In the genomic region with DNA sequence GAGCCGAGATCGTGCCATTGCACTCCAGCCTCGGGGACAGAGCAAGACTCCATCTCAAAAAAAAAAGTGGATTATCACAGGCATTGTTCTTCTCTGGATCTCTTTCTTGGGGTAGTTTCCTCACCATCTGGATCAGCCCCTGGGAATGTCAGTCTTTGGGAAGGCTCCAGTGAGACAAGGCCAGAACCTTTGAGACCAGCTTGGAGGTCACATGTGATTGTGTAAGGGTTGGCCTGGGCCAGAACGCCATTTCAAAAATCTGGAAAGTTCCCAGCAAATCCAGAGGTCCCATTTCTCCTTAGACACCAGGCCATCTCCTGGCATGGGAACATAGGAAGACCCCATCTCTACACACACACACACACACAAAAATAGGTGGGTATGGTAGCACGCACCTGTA, we compare ENCODE assay signal across 25 cellular contexts. TPM values are rescaled to one million over a fixed set of nuclear protein-coding genes. Genes with fewer than 3 reads are reported as not detected.
"Had no signal": no experiment of that assay in that cellular context is flagged by ENCODE, and none has a peak within 500 bp of the region (broad histone marks: within the 10 kb centered on the region; RNA-seq: fewer than 3 reads in every experiment).

No MANE protein-coding gene starts in this region.

- H3K4me3 Mint-ChIP-seq: activated B cell treated with CpG ODN at 0.5 μM for 24 hours; activated CD4-positive, alpha-beta T cell treated with anti-CD3 and anti-CD28 coated beads, Interleukin-2, amount 10 ng/mL, durations not matched to agents 24 days and 14 days; activated CD8-positive, alpha-beta memory T cell treated with anti-CD3 and anti-CD28 coated beads, Interleukin-2, amount 10 ng/mL, durations not matched to agents 7 days and 5 days; activated naive CD8-positive, alpha-beta T cell treated with anti-CD3 and anti-CD28 coated beads for 36 hours; activated T-cell treated with anti-CD3 and anti-CD28 coated beads, Interleukin-2, amount 50 U/mL, for 24 hours; activated T-helper 1 cell treated with anti-CD3 and anti-CD28 coated beads, Interleukin-12 subunit alpha, Interleukin-12 subunit beta, Interleukin-2, Interleukin-4 antibody, amounts not matched to agents 30 ng/mL and 10 ng/mL and 1 ng/mL, durations not matched to agents 14 hours and 24 hours and 36 hours; T-cell had no signal

- ATAC-seq: activated CD8-positive, alpha-beta memory T cell treated with anti-CD3 and anti-CD28 coated beads, Interleukin-2, amount 10 ng/mL, durations not matched to agents 7 days and 5 days; body of pancreas; PC-3; T-cell had no signal

- DNase-seq: activated B cell treated with CpG ODN at 0.5 μM for 24 hours; activated CD4-positive, alpha-beta T cell treated with anti-CD3 and anti-CD28 coated beads for 1 hour; activated CD4-positive, alpha-beta T cell treated with anti-CD3 and anti-CD28 coated beads, Interleukin-2, amount 10 ng/mL, durations not matched to agents 24 days and 14 days; activated CD4-positive, alpha-beta T cell treated with anti-CD3 and anti-CD28 coated beads, Interleukin-2, amount 50 U/mL, for 48 hours; activated CD8-positive, alpha-beta memory T cell treated with anti-CD3 and anti-CD28 coated beads, Interleukin-2, amount 10 ng/mL, durations not matched to agents 7 days and 5 days; activated effector memory CD4-positive, alpha-beta T cell treated with Interleukin-2 at 50 U/mL for 16 hours; activated naive CD4-positive, alpha-beta T cell; activated naive CD8-positive, alpha-beta T cell treated with anti-CD3 and anti-CD28 coated beads for 36 hours; activated T-cell treated with anti-CD3 and anti-CD28 coated beads, Interleukin-2, amount 50 U/mL, for 24 hours; body of pancreas; MG63; NCI-H1105; NCI-H1436; NCI-H1694 treated with DMSO at 0.1 percent for 48 hours; NCI-H2081; NCI-H446; NCI-H524; PC-3; SIG-M5; T-cell; T-helper 2 cell; T1000 had no signal

- H3K9me3 ChIP-seq: body of pancreas had no signal

- H3K27ac ChIP-seq: ascending aorta, body of pancreas had no signal

- H3K27ac Mint-ChIP-seq: activated B cell treated with CpG ODN at 0.5 μM for 24 hours; activated CD4-positive, alpha-beta T cell treated with anti-CD3 and anti-CD28 coated beads, Interleukin-2, amount 10 ng/mL, durations not matched to agents 24 days and 14 days; activated CD8-positive, alpha-beta memory T cell treated with anti-CD3 and anti-CD28 coated beads, Interleukin-2, amount 10 ng/mL, durations not matched to agents 7 days and 5 days; activated naive CD8-positive, alpha-beta T cell treated with anti-CD3 and anti-CD28 coated beads for 36 hours; activated T-cell treated with anti-CD3 and anti-CD28 coated beads, Interleukin-2, amount 50 U/mL, for 24 hours; activated T-helper 1 cell treated with anti-CD3 and anti-CD28 coated beads, Interleukin-12 subunit alpha, Interleukin-12 subunit beta, Interleukin-2, Interleukin-4 antibody, amounts not matched to agents 30 ng/mL and 10 ng/mL and 1 ng/mL, durations not matched to agents 14 hours and 24 hours and 36 hours; T-cell had no signal

- H3K4me3 ChIP-seq: ascending aorta, body of pancreas, MG63 had no signal

- H3K4me1 Mint-ChIP-seq: activated B cell treated with CpG ODN at 0.5 μM for 24 hours; activated CD4-positive, alpha-beta T cell treated with anti-CD3 and anti-CD28 coated beads, Interleukin-2, amount 10 ng/mL, durations not matched to agents 24 days and 14 days; activated CD8-positive, alpha-beta memory T cell treated with anti-CD3 and anti-CD28 coated beads, Interleukin-2, amount 10 ng/mL, durations not matched to agents 7 days and 5 days; activated naive CD8-positive, alpha-beta T cell treated with anti-CD3 and anti-CD28 coated beads for 36 hours had no signal

- H3K27me3 ChIP-seq: ascending aorta, body of pancreas, MG63 had no signal

- H3K27me3 Mint-ChIP-seq: activated B cell treated with CpG ODN at 0.5 μM for 24 hours; activated CD4-positive, alpha-beta T cell treated with anti-CD3 and anti-CD28 coated beads, Interleukin-2, amount 10 ng/mL, durations not matched to agents 24 days and 14 days; activated CD8-positive, alpha-beta memory T cell treated with anti-CD3 and anti-CD28 coated beads, Interleukin-2, amount 10 ng/mL, durations not matched to agents 7 days and 5 days; activated T-cell treated with anti-CD3 and anti-CD28 coated beads, Interleukin-2, amount 50 U/mL, for 24 hours had no signal

- H3K4me1 ChIP-seq: ascending aorta, body of pancreas had no signal

RNA-seq across cellular contexts. Expression of gene ANGPTL8, which starts 14.2 kb away (rescaled TPM):
- total RNA-seq: activated B cell treated with CpG ODN at 0.5 μM for 24 hours; activated CD4-positive, alpha-beta T cell treated with anti-CD3 and anti-CD28 coated beads, Interleukin-2, amount 10 ng/mL, durations not matched to agents 24 days and 14 days; activated CD8-positive, alpha-beta memory T cell treated with anti-CD3 and anti-CD28 coated beads, Interleukin-2, amount 10 ng/mL, durations not matched to agents 7 days and 5 days; activated naive CD8-positive, alpha-beta T cell treated with anti-CD3 and anti-CD28 coated beads for 36 hours; activated T-helper 1 cell treated with anti-CD3 and anti-CD28 coated beads, Interleukin-12 subunit alpha, Interleukin-12 subunit beta, Interleukin-2, Interleukin-4 antibody, amounts not matched to agents 30 ng/mL and 10 ng/mL and 1 ng/mL, durations not matched to agents 14 hours and 24 hours and 36 hours; ascending aorta; body of pancreas; bronchial epithelial cell; PC-3; T-cell had no signal
